Comparison of ENCODE assay signal across 11 cellular contexts in genomic region chr5:76820491-76820890, GRCh38. TPM values are rescaled to one million over a fixed set of nuclear protein-coding genes. Genes with fewer than 3 reads are reported as not detected.
DNase-seq lines count a peak whose midpoint lies in the region; TF ChIP-seq lines count a peak whose summit lies in the region.
"Had no signal": no experiment of that assay in that cellular context is flagged by ENCODE, and none has a peak within 500 bp of the region (broad histone marks: within the 10 kb centered on the region; RNA-seq: fewer than 3 reads in every experiment).

No MANE protein-coding gene starts in this region.

- H3K4me1 ChIP-seq in HAP-1, result peaks cover 14% of the 10 kb centered on the region

- no peaks in the 10 kb centered on the region for H3K27me3 ChIP-seq in HAP-1 (ENCODE audit: low read depth)

- DNase-seq in HAP-1 (ENCODE audit: low spot score in 2 of 2) (no peak), fibroblast of pulmonary artery (ENCODE audit: low read depth) (no peak), osteocyte (ENCODE audit: extremely low spot score, unreplicated experiment) (no peak), retina (no peak), NCI-H2029 (lab: John Stamatoyannopoulos, UW) (no peak)
- DNase-seq in activated CD4-positive, CD25-positive, alpha-beta regulatory T cell (lab: John Stamatoyannopoulos, UW), result no peak
- DNase-seq: GDM1, NCI-H510A treated with DMSO at 0.1 percent for 48 hours had no signal

- peak overlapping the region; percentile 72 for H3K4me3 Mint-ChIP-seq in osteocyte (ENCODE audit: unreplicated experiment)

- H3K4me3 ChIP-seq in HAP-1, result peak overlapping the region; percentile 75
- peak overlapping the region; percentile 83 for H3K4me3 ChIP-seq in fibroblast of pulmonary artery (replicated peaks; ENCODE audit: low read depth, low read length)

- no peaks in the 10 kb centered on the region for H3K9me3 ChIP-seq in HAP-1

- in situ Hi-C loops in HAP-1 (cut with MboI; ENCODE audit: low sequenced_read_pairs), result no loop called here

- H3K36me3 ChIP-seq in HAP-1 (replicated peaks), result no peaks in the 10 kb centered on the region

- H3K27me3 Mint-ChIP-seq in osteocyte (ENCODE audit: unreplicated experiment), result no peaks in the 10 kb centered on the region

- TF ChIP-seq CTCF in VCaP (conservative IDR thresholded peaks at IDR 0.05), result no peak
- no peak for TF ChIP-seq CTCF in fibroblast of pulmonary artery (IDR thresholded peaks at IDR 0.05; ENCODE audit: low read length, missing control alignments)
- TF ChIP-seq CTCF in osteocyte (IDR thresholded peaks at IDR 0.05), result no peak

- H3K27ac ChIP-seq in VCaP, result peak overlapping the region; percentile 76
- H3K27ac ChIP-seq: KMS-11 had no signal

- no peaks in the 10 kb centered on the region for H3K9me3 Mint-ChIP-seq in osteocyte (ENCODE audit: unreplicated experiment)

- peaks cover 25% of the 10 kb centered on the region for H3K4me1 Mint-ChIP-seq in osteocyte (ENCODE audit: unreplicated experiment)

- H3K27ac Mint-ChIP-seq in osteocyte (ENCODE audit: unreplicated experiment), result peak overlapping the region; percentile 59

- H3K36me3 Mint-ChIP-seq in osteocyte (ENCODE audit: unreplicated experiment), result no peaks in the 10 kb centered on the region

RNA-seq across cellular contexts. Expression of gene F2RL1, which starts 1.7 kb away (rescaled TPM):
- total RNA-seq in osteocyte, result 2.0 and 2.1 TPM in 2 replicates
- total RNA-seq: myocyte had no signal

RNA-seq across cellular contexts. Expression of gene S100Z, which starts 29.3 kb away (rescaled TPM):
- total RNA-seq in osteocyte, result not detected in 2 replicates
- total RNA-seq: myocyte had no signal
